1 cellular context compared by ENCODE assay signal in the genomic region with DNA sequence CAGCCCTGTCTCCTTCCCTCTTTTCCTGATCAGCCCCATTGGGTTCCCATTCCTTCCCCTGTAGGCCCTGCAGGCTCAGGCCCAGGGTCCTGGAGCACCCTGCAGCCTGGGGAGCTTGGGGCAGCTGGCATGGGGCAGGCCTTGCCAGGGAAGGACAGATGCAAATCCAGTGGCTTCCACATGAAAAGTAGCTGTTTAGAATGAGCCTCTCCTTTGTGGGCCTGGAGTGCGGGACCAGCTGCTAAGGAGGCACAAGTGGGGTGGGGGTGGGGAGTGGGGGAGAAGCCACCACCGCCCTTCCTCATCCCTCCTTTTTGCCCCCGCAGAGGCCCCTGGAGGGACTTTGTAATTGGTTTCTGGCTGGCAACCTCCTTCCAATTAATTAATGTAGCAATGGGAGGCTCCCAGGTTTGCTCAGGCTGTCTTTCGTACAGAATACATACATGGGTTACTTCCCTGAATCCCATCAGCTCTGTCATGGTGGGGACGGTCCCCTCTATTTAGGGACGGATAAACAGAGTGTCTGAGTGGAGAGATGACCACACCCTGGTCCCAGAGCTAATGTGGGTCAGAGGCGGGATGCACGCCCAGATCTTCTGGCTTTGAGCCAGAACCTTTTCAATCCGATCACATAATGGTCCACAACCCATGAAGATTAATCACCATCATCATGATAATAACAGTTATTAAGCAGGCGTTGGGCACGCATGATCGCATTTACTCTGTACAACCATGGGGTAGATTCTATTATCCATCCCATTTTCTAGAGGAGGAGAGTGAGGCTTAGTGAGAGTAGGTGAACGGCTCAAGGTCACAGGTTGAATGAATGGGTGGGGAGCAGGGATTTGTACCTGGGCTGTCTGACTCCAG.
A peak's percentile ranks its signal among the peaks of the same experiment; 100 is the strongest.
TF ChIP-seq lines count a peak whose summit lies in the region.

No MANE protein-coding gene starts in this region.

TF ChIP-seq in HepG2, 621 proteins besides CTCF, POLR2A, EP300 and RAD21:
- TF ChIP-seq, protein P1, sequence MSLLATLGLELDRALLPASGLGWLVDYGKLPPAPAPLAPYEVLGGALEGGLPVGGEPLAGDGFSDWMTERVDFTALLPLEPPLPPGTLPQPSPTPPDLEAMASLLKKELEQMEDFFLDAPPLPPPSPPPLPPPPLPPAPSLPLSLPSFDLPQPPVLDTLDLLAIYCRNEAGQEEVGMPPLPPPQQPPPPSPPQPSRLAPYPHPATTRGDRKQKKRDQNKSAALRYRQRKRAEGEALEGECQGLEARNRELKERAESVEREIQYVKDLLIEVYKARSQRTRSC (CRISPR knock-in tag; IDR thresholded peaks at IDR 0.05; ENCODE audit: low read depth) = no peak
- TF ChIP-seq ZNF629 (CRISPR knock-in tag; conservative IDR thresholded peaks at IDR 0.05) = peak; percentile 91
- TF ChIP-seq ZNF766 (CRISPR knock-in tag; IDR thresholded peaks at IDR 0.05; ENCODE audit: borderline replicate concordance) = no peak
- 0 out of 2 replicates have a peak, but pooled peaks have one; percentile 23 for TF ChIP-seq KDM1A (CRISPR knock-in tag; IDR thresholded peaks at IDR 0.05)
